In genomic region chr13:33251131-33251629, GRCh38 we compare ENCODE assay signal across 8 cellular contexts. TPM values are rescaled to one million over a fixed set of nuclear protein-coding genes. Genes with fewer than 3 reads are reported as not detected.
DNase-seq lines count a peak whose midpoint lies in the region; ATAC-seq and TF ChIP-seq lines count a peak whose summit lies in the region.

No MANE protein-coding gene starts in this region.

- no peaks in the 10 kb centered on the region for H3K79me2 ChIP-seq in mesendoderm (ENCODE audit: control insufficient read depth, insufficient read depth, low read length)

- no peaks in the 10 kb centered on the region for H3K79me1 ChIP-seq in mesendoderm (ENCODE audit: low read length)

- H3K27ac ChIP-seq in mesendoderm (ENCODE audit: low read depth, low read length): no peak overlapping the region

- no peak overlapping the region for H2BK15ac ChIP-seq in mesendoderm (replicated peaks; ENCODE audit: low read depth)

- ATAC-seq in GM19438 (IDR thresholded peaks at IDR 0.05; ENCODE audit: low read depth, unreplicated experiment) (peak; percentile 68), HG03575 (IDR thresholded peaks at IDR 0.05; ENCODE audit: extremely low read depth, insufficient number of reproducible peaks, low FRiP score, unreplicated experiment) (peak; percentile 44), GM19467 (IDR thresholded peaks at IDR 0.05; ENCODE audit: unreplicated experiment) (no peak)

- H3K23ac ChIP-seq in mesendoderm (ENCODE audit: low read length): no peak overlapping the region

- peaks cover under 1% of the 10 kb centered on the region for H3K4me1 ChIP-seq in mesendoderm (ENCODE audit: control insufficient read depth, low read depth, low read length)

- no peak overlapping the region for H2BK120ac ChIP-seq in mesendoderm (ENCODE audit: low read depth, low read length)

- peak; percentile 88 for DNase-seq in AG09319 (ENCODE audit: extremely low read depth, low read depth)
- peak; percentile 94 for DNase-seq in astrocyte of the cerebellum (ENCODE audit: low read depth)
- peak; percentile 91 to 95 for DNase-seq in lung microvascular endothelial cell (ENCODE audit: low read depth in 2 of 2)
- DNase-seq in globus pallidus (ENCODE audit: low spot score): no peak
- DNase-seq in mesendoderm: no peak

- H3K27me3 ChIP-seq in mesendoderm (ENCODE audit: insufficient read depth, low read length, poor library complexity): no peaks in the 10 kb centered on the region

- no CpG with 5 or more reads among the region's 2 CpGs for WGBS in mesendoderm (ENCODE audit: extremely low coverage, insufficient coverage, low lambda C conversion rate)

- no peak overlapping the region for H2BK5ac ChIP-seq in mesendoderm (ENCODE audit: low read length)

- no peak overlapping the region for H4K8ac ChIP-seq in mesendoderm (ENCODE audit: low read depth, low read length)

- H3K4ac ChIP-seq in mesendoderm (ENCODE audit: low read depth, low read length): no peak overlapping the region

- H2AK5ac ChIP-seq in mesendoderm (ENCODE audit: low read length): no peak overlapping the region

- H3K56ac ChIP-seq in mesendoderm (ENCODE audit: low read length): no peak overlapping the region

- TF ChIP-seq CTCF in AG09319 (IDR thresholded peaks at IDR 0.05; ENCODE audit: low read depth, low read length) (no peak), astrocyte of the cerebellum (IDR thresholded peaks at IDR 0.05; ENCODE audit: low read depth, low read length, missing control alignments) (no peak)

- H3K4me3 ChIP-seq in astrocyte of the cerebellum (ENCODE audit: low read depth, low read length) (no peak overlapping the region), mesendoderm (ENCODE audit: low read length) (no peak overlapping the region)

- H3K9ac ChIP-seq in mesendoderm (ENCODE audit: low read length): no peak overlapping the region

- H3K36me3 ChIP-seq in mesendoderm (ENCODE audit: control insufficient read depth, insufficient read depth, low read length): no peaks in the 10 kb centered on the region

- H3K4me2 ChIP-seq in mesendoderm (ENCODE audit: low read length): no peak overlapping the region

- no peak overlapping the region for H3K18ac ChIP-seq in mesendoderm (ENCODE audit: low read length)

- no peak overlapping the region for H4K5ac ChIP-seq in mesendoderm (ENCODE audit: low read length)

- in situ Hi-C loops in astrocyte of the cerebellum (cut with HindIII; ENCODE audit: low sequenced_read_pairs): no loop called here

RNA-seq across cellular contexts. Expression of gene STARD13, which starts 34.4 kb away (rescaled TPM):
- total RNA-seq in lung microvascular endothelial cell: 16.3 and 23.6 TPM in 2 replicates
- polyA plus RNA-seq in mesendoderm (2013, experiment 1 of 2): 1.7 TPM
- polyA plus RNA-seq in mesendoderm (2013, experiment 2 of 2): 2.0 TPM

Comparison
In these comparisons a context has a peak if more than half of its experiments do, and no peak if none do; other contexts are left out.
1. DNase-seq: peak in AG09319 (single experiment), astrocyte of the cerebellum (single experiment) and lung microvascular endothelial cell (2 of 2); none in globus pallidus (single experiment) and mesendoderm (single experiment).